Comparison of ENCODE assay signal across 18 cellular contexts in genomic region chr10:19333631-19334030, GRCh38.
DNase-seq lines count a peak whose midpoint lies in the region; ATAC-seq, FAIRE-seq and TF ChIP-seq lines count a peak whose summit lies in the region.
"Had no signal": no experiment of that assay in that cellular context is flagged by ENCODE, and none has a peak within 500 bp of the region (broad histone marks: within the 10 kb centered on the region; RNA-seq: fewer than 3 reads in every experiment).

No MANE protein-coding gene starts in this region.

- intact Hi-C loops in GM12878 (cut with micrococcal nuclease; ENCODE audit: unreplicated experiment) = no loop called here

- RAD21 ChIA-PET in GM12878 (lab: Charles Lee; ENCODE audit: unreplicated experiment) = no interaction called here

- H3K27ac Mint-ChIP-seq in astrocyte (ENCODE audit: unreplicated experiment) = no peak overlapping the region
- H3K27ac Mint-ChIP-seq: B cell; CD8-positive, alpha-beta T cell; GM23338; H9 had no signal

- H3K9me3 ChIP-seq in astrocyte (ENCODE audit: insufficient read depth, low read depth, low read length) (no peaks in the 10 kb centered on the region), GM12878 (replicated peaks; ENCODE audit: control insufficient read depth, insufficient read depth, low read length) (no peaks in the 10 kb centered on the region), SJCRH30 (replicated peaks) (no peaks in the 10 kb centered on the region)
- H3K9me3 ChIP-seq: BLaER1, Caco-2 had no signal

- no peaks in the 10 kb centered on the region for H3K9me3 Mint-ChIP-seq in astrocyte (ENCODE audit: unreplicated experiment)
- H3K9me3 Mint-ChIP-seq: GM23338, H9 had no signal

- H3K4me3 ChIP-seq in astrocyte (ENCODE audit: insufficient read depth, low read depth, low read length) (no peak overlapping the region), GM12878 (no peak overlapping the region), SJCRH30 (no peak overlapping the region)
- H3K4me3 ChIP-seq: BLaER1, GM23338 had no signal

- H3K27me3 ChIP-seq in astrocyte (ENCODE audit: insufficient read depth, low read length) = no peaks in the 10 kb centered on the region
- no peaks in the 10 kb centered on the region for H3K27me3 ChIP-seq in GM12878 (replicated peaks in 1 of 2; ENCODE audit: control insufficient read depth in 2 of 2, insufficient read depth in 2 of 2, low read length in 1 of 2)
- H3K27me3 ChIP-seq in SJCRH30 = no peaks in the 10 kb centered on the region
- H3K27me3 ChIP-seq: BLaER1 had no signal

- WGBS in GM12878 (ENCODE audit: insufficient coverage, insufficient replicate concordance, low lambda C conversion rate, missing lambda C conversion rate) = 50% methylated on average over 2 of the region's 2 CpGs

- H3K27ac ChIP-seq in astrocyte (ENCODE audit: low read depth, low read length) (no peak overlapping the region), GM12878 (ENCODE audit: control insufficient read depth, insufficient read depth) (no peak overlapping the region), SJCRH30 (no peak overlapping the region)
- H3K27ac ChIP-seq: BLaER1, C4-2B had no signal

- H3K36me3 Mint-ChIP-seq in astrocyte (ENCODE audit: low read depth, unreplicated experiment) = no peaks in the 10 kb centered on the region
- H3K36me3 Mint-ChIP-seq: CD4-positive, CD25-positive, alpha-beta regulatory T cell; CD8-positive, alpha-beta T cell had no signal

- no peaks in the 10 kb centered on the region for H3K36me3 ChIP-seq in astrocyte (ENCODE audit: insufficient read depth, low read length)
- no peaks in the 10 kb centered on the region for H3K36me3 ChIP-seq in GM12878 (ENCODE audit: control insufficient read depth in 2 of 2, insufficient read depth in 2 of 2, low read length in 1 of 2)
- no peaks in the 10 kb centered on the region for H3K36me3 ChIP-seq in SJCRH30
- H3K36me3 ChIP-seq: BLaER1 had no signal

- no peak for TF ChIP-seq CTCF in astrocyte (IDR thresholded peaks at IDR 0.05; ENCODE audit: insufficient read depth, low read depth, low read length)
- no peak for TF ChIP-seq CTCF in GM12878 (IDR thresholded peaks at IDR 0.05 in 2 of 3, conservative IDR thresholded peaks at IDR 0.05 in 1 of 3; ENCODE audit: control insufficient read depth in 2 of 3, extremely low read depth in 1 of 3, insufficient read depth in 1 of 3, low read depth in 3 of 3, low read length in 3 of 3)

- no peak for TF ChIP-seq RAD21 in GM12878 (IDR thresholded peaks at IDR 0.05; ENCODE audit: insufficient read depth, low read depth, low read length)

- H3K4me3 Mint-ChIP-seq in astrocyte (ENCODE audit: unreplicated experiment) = no peak overlapping the region
- H3K4me3 Mint-ChIP-seq: B cell; CD4-positive, CD25-positive, alpha-beta regulatory T cell; CD8-positive, alpha-beta T cell; GM23338; H9 had no signal

- TF ChIP-seq EP300 in GM12878 (IDR thresholded peaks at IDR 0.05; ENCODE audit: borderline replicate concordance in 1 of 2, control insufficient read depth in 1 of 2, low read depth in 2 of 2, low read length in 2 of 2) = no peak

- CTCF ChIA-PET in GM12878 (lab: Yijun Ruan, JAX) = no interaction called here

- DNase-seq in M059J (ENCODE audit: low read depth) (peak; percentile 1), astrocyte (ENCODE audit: low read depth) (peak; percentile 29), GM12878 (ENCODE audit: low read depth, low spot score) (no peak), AG08395 (ENCODE audit: low spot score) (no peak), SJCRH30 (no peak)
- DNase-seq: Caco-2; CD4-positive, CD25-positive, alpha-beta regulatory T cell; CD8-positive, alpha-beta T cell; DMS153; DND-41; H9 had no signal

- H2AFZ ChIP-seq in astrocyte (ENCODE audit: low read depth, low read length) = no peak overlapping the region
- no peak overlapping the region for H2AFZ ChIP-seq in GM12878 (ENCODE audit: control insufficient read depth, low read depth, low read length)
- H2AFZ ChIP-seq: GM23338 had no signal

- SMC1A ChIA-PET in GM12878 (lab: Charles Lee; ENCODE audit: uncharacterized antibody, unreplicated experiment) = no interaction called here

- POLR2A ChIA-PET in GM12878 (lab: Charles Lee) = no interaction called here

- BruUV-seq in GM12878 (replicated peaks; lab: Mats Ljungman, UMichigan) = no TSS peak

- H3K27me3 Mint-ChIP-seq in astrocyte (ENCODE audit: low read depth, unreplicated experiment) = no peaks in the 10 kb centered on the region
- H3K27me3 Mint-ChIP-seq: B cell; CD4-positive, CD25-positive, alpha-beta regulatory T cell had no signal

- in situ Hi-C loops in GM12878 (cut with MboI) = no loop called here

- no peak overlapping the region for H3K4me2 ChIP-seq in astrocyte (ENCODE audit: low read length)
- no peak overlapping the region for H3K4me2 ChIP-seq in GM12878 (ENCODE audit: control insufficient read depth, insufficient read depth)
- H3K4me2 ChIP-seq: BLaER1, GM23338 had no signal

- no peaks in the 10 kb centered on the region for H3K4me1 Mint-ChIP-seq in astrocyte (ENCODE audit: low read depth, unreplicated experiment)
- H3K4me1 Mint-ChIP-seq: B cell; CD4-positive, CD25-positive, alpha-beta regulatory T cell; GM23338; H9 had no signal

- H3K9ac ChIP-seq in astrocyte (ENCODE audit: low read length) (no peak overlapping the region), GM12878 (ENCODE audit: control insufficient read depth, insufficient read depth, low read length) (no peak overlapping the region)
- H3K9ac ChIP-seq: BLaER1 had no signal

- FAIRE-seq in astrocyte (lab: Jason Lieb, UNC) (no peak), GM12878 (lab: Jason Lieb, UNC) (no peak)
- FAIRE-seq: G401.6 had no signal

- no peaks in the 10 kb centered on the region for H3K79me2 ChIP-seq in astrocyte (ENCODE audit: insufficient read depth, low read length)
- H3K79me2 ChIP-seq in GM12878 (ENCODE audit: control insufficient read depth, insufficient read depth, low read length) = no peaks in the 10 kb centered on the region

- no peak for TF ChIP-seq POLR2A in GM12878 (IDR thresholded peaks at IDR 0.05; ENCODE audit: low read depth, low read length)

- H4K20me1 ChIP-seq in astrocyte (ENCODE audit: insufficient read depth, low read length) (no peaks in the 10 kb centered on the region), GM12878 (ENCODE audit: control insufficient read depth, insufficient read depth) (no peaks in the 10 kb centered on the region)
- H4K20me1 ChIP-seq: BLaER1 had no signal

- H3K4me1 ChIP-seq in astrocyte (ENCODE audit: insufficient read depth, low read length) (no peaks in the 10 kb centered on the region), GM12878 (ENCODE audit: control insufficient read depth, insufficient read depth, low read length) (no peaks in the 10 kb centered on the region), SJCRH30 (no peaks in the 10 kb centered on the region)
- H3K4me1 ChIP-seq: BLaER1, Caco-2 had no signal

- no peak for ATAC-seq in GM12878
- ATAC-seq in GM19351 (IDR thresholded peaks at IDR 0.05; ENCODE audit: unreplicated experiment) = no peak
- ATAC-seq: CD8-positive, alpha-beta T cell; GM23338; HCT116 had no signal

TF ChIP-seq in GM12878, 131 proteins besides CTCF, POLR2A, EP300 and RAD21:
- TF ChIP-seq MEF2A (IDR thresholded peaks at IDR 0.05; ENCODE audit: insufficient read depth, low read depth, low read length) (no peak), MTA2 (IDR thresholded peaks at IDR 0.05; ENCODE audit: low read depth) (0 out of 2 replicates have a peak, but pooled peaks have one; percentile 38)
TF ChIP-seq in GM12878: peak in this region for 1.

Comparison
In these comparisons a context has a peak if more than half of its experiments do, and no peak if none do; other contexts are left out.
1. DNase-seq: peak in M059J (single experiment) and astrocyte (single experiment); none in GM12878 (single experiment), AG08395 (single experiment) and SJCRH30 (0 of 2).